ENCODE assay signal across 8 cellular contexts in the genomic region with DNA sequence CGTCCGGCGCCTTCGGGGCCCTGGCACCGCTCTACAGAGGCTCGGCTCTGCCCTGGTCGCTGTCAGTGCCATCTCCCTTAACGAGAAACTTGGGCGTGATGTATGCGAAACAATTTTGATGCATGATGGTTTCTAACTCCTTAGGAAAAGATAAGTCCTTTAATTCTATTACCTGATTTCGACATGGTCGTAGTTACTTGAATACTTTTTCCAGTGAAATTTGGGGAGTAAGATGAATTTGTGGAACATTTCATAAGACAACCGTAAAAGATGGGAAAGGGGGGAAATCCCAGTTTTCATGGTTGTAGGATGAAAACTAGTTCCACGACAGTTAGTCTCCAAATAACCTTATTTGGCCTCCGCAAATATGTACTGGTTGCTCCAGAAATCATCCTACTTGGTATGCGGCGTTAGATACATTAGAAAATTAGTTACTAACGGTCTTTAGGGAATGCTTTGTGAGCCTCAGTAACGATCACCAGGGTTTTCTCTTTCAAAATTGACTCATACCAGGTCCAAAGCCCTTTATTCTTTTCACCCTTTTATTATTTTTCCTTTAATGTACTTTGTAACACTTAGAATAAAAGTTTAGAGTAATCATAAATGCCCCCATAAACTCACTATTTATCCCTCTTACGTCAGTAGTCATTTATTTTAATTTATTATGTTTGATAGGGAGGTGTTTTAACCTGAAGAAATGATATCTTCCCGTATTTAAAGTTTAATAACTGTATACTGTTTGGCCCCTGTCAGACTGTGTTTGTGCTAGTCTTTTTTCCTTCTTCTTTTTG. TPM values are rescaled to one million over a fixed set of nuclear protein-coding genes. Genes with fewer than 3 reads are reported as not detected.
DNase-seq lines count a peak whose midpoint lies in the region; ATAC-seq and TF ChIP-seq lines count a peak whose summit lies in the region.

No MANE protein-coding gene starts in this region.

- H3K9me3 ChIP-seq in esophagus muscularis mucosa, result no peaks in the 10 kb centered on the region
- H3K9me3 ChIP-seq in parathyroid adenoma (ENCODE audit: control insufficient read depth, low read length), result no peaks in the 10 kb centered on the region

- H3K27me3 Mint-ChIP-seq in activated naive CD4-positive, alpha-beta T cell treated with anti-CD3 and anti-CD28 coated beads, Interleukin-2, amount 50 U/mL, for 24 hours, result peaks cover 1% of the 10 kb centered on the region

- H3K36me3 ChIP-seq in esophagus muscularis mucosa (peaks cover 8 to 31% (median 13%) of the 10 kb centered on the region in 4 donors), parathyroid adenoma (ENCODE audit: control insufficient read depth, insufficient read depth, low read length) (no peaks in the 10 kb centered on the region)

- DNase-seq in activated naive CD4-positive, alpha-beta T cell treated with Interleukin-2 at 50 U/mL for 16 hours, result no peak
- peak; percentile 10 for DNase-seq in RPMI7951 (ENCODE audit: low read depth)
- no peak for DNase-seq in esophagus muscularis mucosa (ENCODE audit: extremely low spot score)
- DNase-seq in mucosa of gallbladder (ENCODE audit: low spot score), result no peak
- no peak for DNase-seq in NCI-H1048 (lab: John Stamatoyannopoulos, UW)

- H3K4me1 Mint-ChIP-seq in activated naive CD4-positive, alpha-beta T cell treated with anti-CD3 and anti-CD28 coated beads, Interleukin-2, amount 50 U/mL, for 24 hours, result peaks cover 16% of the 10 kb centered on the region

- H3K9ac ChIP-seq in parathyroid adenoma, result peak overlapping the region; percentile 63

- H3K9me3 Mint-ChIP-seq in activated naive CD4-positive, alpha-beta T cell treated with anti-CD3 and anti-CD28 coated beads, Interleukin-2, amount 50 U/mL, for 24 hours, result no peaks in the 10 kb centered on the region

- no peak for ATAC-seq in GM19328 (IDR thresholded peaks at IDR 0.05; ENCODE audit: unreplicated experiment)

- WGBS in esophagus muscularis mucosa, result 15% methylated on average over 15 of the region's 21 CpGs

- TF ChIP-seq CTCF in esophagus muscularis mucosa (IDR thresholded peaks at IDR 0.05) (peak in 1 of 3 experiments; percentile 35), parathyroid adenoma (IDR thresholded peaks at IDR 0.05) (no peak)

- H2AFZ ChIP-seq in parathyroid adenoma, result peak overlapping the region; percentile 96

- TF ChIP-seq EP300 in esophagus muscularis mucosa (IDR thresholded peaks at IDR 0.05), result no peak

- H3K4me3 ChIP-seq in esophagus muscularis mucosa (peak overlapping the region; percentile 87 to 95 (median 91)), parathyroid adenoma (ENCODE audit: low read depth, low read length) (peak overlapping the region; percentile 73)

- H3K4me1 ChIP-seq in esophagus muscularis mucosa (peaks cover 5 to 36% (median 33%) of the 10 kb centered on the region in 4 donors), parathyroid adenoma (peaks cover 7% of the 10 kb centered on the region)

- H3K27ac Mint-ChIP-seq in activated naive CD4-positive, alpha-beta T cell treated with anti-CD3 and anti-CD28 coated beads, Interleukin-2, amount 50 U/mL, for 24 hours, result no peak overlapping the region

- peaks cover 8% of the 10 kb centered on the region for H3K36me3 Mint-ChIP-seq in activated naive CD4-positive, alpha-beta T cell treated with anti-CD3 and anti-CD28 coated beads, Interleukin-2, amount 50 U/mL, for 24 hours

- H3K27ac ChIP-seq in esophagus muscularis mucosa (replicated peaks in 1 of 4) (peak overlapping the region; percentile 92 to 97 (median 96)), parathyroid adenoma (peak overlapping the region; percentile 11)

- peak overlapping the region; percentile 88 for H3K4me3 Mint-ChIP-seq in activated naive CD4-positive, alpha-beta T cell treated with anti-CD3 and anti-CD28 coated beads, Interleukin-2, amount 50 U/mL, for 24 hours

- intact Hi-C loops in esophagus muscularis mucosa (cut with DNase I), result loop anchor here (10.0 kb wide), 1 partner anchor 261 kb away; no protein-coding TSS in a partner anchor

- H3K4me2 ChIP-seq in parathyroid adenoma (ENCODE audit: low read length), result peak overlapping the region; percentile 84

- H3K79me2 ChIP-seq in parathyroid adenoma, result no peaks in the 10 kb centered on the region

- H3K27me3 ChIP-seq in esophagus muscularis mucosa, result no peaks in the 10 kb centered on the region
- no peaks in the 10 kb centered on the region for H3K27me3 ChIP-seq in parathyroid adenoma (ENCODE audit: control insufficient read depth, insufficient read depth, low read length)

- TF ChIP-seq POLR2A in esophagus muscularis mucosa (IDR thresholded peaks at IDR 0.05; ENCODE audit: low read depth), result no peak

RNA-seq across cellular contexts. Expression of a gene that starts 0.9 kb away (rescaled TPM):
- total RNA-seq in RPMI7951 (2014; rRNA removed; shearing (Covaris generic)), result 76.6 and 101 TPM in 2 replicates
- total RNA-seq in esophagus muscularis mucosa, result 100 to 1,000 TPM in 2 of 4 donors, 10 to 100 TPM in 2; 88.1 to 131 (median 101) TPM
- total RNA-seq in mucosa of gallbladder, result 46.8 TPM
